ENCODE assay signal across 10 cellular contexts in the genomic region with DNA sequence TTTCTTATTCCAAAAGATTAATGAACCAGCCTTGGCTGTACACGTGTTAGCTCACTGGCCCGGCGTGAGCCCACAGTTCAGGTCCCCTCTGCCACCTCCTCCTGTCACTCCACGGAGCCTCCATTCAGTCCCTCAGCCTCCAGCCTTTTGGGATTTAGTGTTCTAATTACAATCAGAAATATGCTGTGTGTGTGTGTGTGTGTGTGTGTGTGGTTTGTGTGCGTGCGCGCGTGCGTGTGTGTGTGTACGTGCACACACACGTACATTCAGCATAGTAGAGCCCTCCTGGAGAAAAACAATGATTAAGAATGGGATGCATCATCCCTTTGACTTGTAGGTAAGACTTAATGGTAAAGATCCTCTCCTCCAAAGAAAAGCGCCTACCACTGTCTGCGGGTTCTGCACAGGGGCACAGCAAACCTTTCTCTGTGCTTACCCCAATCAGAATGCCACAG. TPM values are rescaled to one million over a fixed set of nuclear protein-coding genes. Genes with fewer than 3 reads are reported as not detected.
DNase-seq lines count a peak whose midpoint lies in the region; ATAC-seq, FAIRE-seq and TF ChIP-seq lines count a peak whose summit lies in the region.
"Had no signal": no experiment of that assay in that cellular context is flagged by ENCODE, and none has a peak within 500 bp of the region (broad histone marks: within the 10 kb centered on the region; RNA-seq: fewer than 3 reads in every experiment).

No MANE protein-coding gene starts in this region.

- H3K14ac ChIP-seq in IMR-90 (replicated peaks; ENCODE audit: low read depth, low read length) = 0 out of 2 replicates have a peak overlapping the region, but pooled peaks have one; percentile 64

- H2AK5ac ChIP-seq in IMR-90 (ENCODE audit: low read depth, low read length) = peak overlapping the region; percentile 78

- no TSS peak for BruUV-seq in IMR-90 (replicated peaks; lab: Mats Ljungman, UMichigan)

- no peaks in the 10 kb centered on the region for H4K20me1 ChIP-seq in IMR-90 (ENCODE audit: insufficient read depth, low read length)

- peaks cover 0 to 3% (median 0%) of the 10 kb centered on the region in 7 donors for H3K9me3 Mint-ChIP-seq in naive B cell

- peak overlapping the region; percentile 5; the same call in 1 of the 2 replicates for H3K4ac ChIP-seq in IMR-90 (ENCODE audit: low read depth, low read length)

- peak overlapping the region; percentile 53; the same call in 2 of the 3 replicates for H2BK15ac ChIP-seq in IMR-90 (ENCODE audit: low read depth, low read length)

- H3K9me3 ChIP-seq in A549 = 0 out of 3 replicates have a peak, but pooled peaks cover 5% of the 10 kb centered on the region
- 0 out of 2 replicates have a peak, but pooled peaks cover 2% of the 10 kb centered on the region for H3K9me3 ChIP-seq in IMR-90 (ENCODE audit: control insufficient read depth, insufficient read depth, low read length)

- TF ChIP-seq CTCF in A549 (IDR thresholded peaks at IDR 0.05) = no peak; the same call in 2 of the 3 replicates
- TF ChIP-seq CTCF in IMR-90 (conservative IDR thresholded peaks at IDR 0.05; ENCODE audit: low read depth, low read length) = no peak
- TF ChIP-seq CTCF in coronary artery (IDR thresholded peaks at IDR 0.05) = no peak

- H3K18ac ChIP-seq in IMR-90 (ENCODE audit: low read depth, low read length) = peak overlapping the region; percentile 13; the same call in 1 of the 2 replicates

- intact Hi-C loops in IMR-90 (cut with micrococcal nuclease) = no loop called here

- in situ Hi-C loops in IMR-90 (cut with MboI; ENCODE audit: low sequenced_read_pairs) = no loop called here

- 0 out of 4 replicates have a peak, but pooled peaks cover 0 to 3% of the 10 kb centered on the region in 2 experiments for H3K79me1 ChIP-seq in IMR-90 (ENCODE audit: low read depth in 1 of 2, low read length in 2 of 2)

- H2AFZ ChIP-seq in IMR-90 (replicated peaks; ENCODE audit: low read length, poor library complexity) = peak overlapping the region; percentile 92

- H3K4me2 ChIP-seq in A549 (peak overlapping the region; percentile 97), IMR-90 (ENCODE audit: low read depth, low read length) (peak overlapping the region; percentile 98)

- no peak overlapping the region; the same call in 1 of the 2 replicates for H4K5ac ChIP-seq in IMR-90 (ENCODE audit: low read depth, low read length)

- H3K36me3 Mint-ChIP-seq in naive B cell = peaks cover 0 to 8% of the 10 kb centered on the region in 2 donors

- peak overlapping the region; percentile 91 to 92 for H3K27ac ChIP-seq in A549
- no peak overlapping the region for H3K27ac ChIP-seq in IMR-90 (ENCODE audit: insufficient read depth, low read length)
- no peak overlapping the region for H3K27ac ChIP-seq in coronary artery

- H3K27ac Mint-ChIP-seq in naive B cell = no peak overlapping the region

- peaks cover 4 to 15% (median 5%) of the 10 kb centered on the region in 3 donors for H3K4me1 Mint-ChIP-seq in naive B cell

- POLR2A ChIA-PET in A549 (lab: Yijun Ruan, JAX) (interaction anchor here (1.0 to 2.6 kb wide), 3 partner anchors 9 to 123 kb away, joined by 3 to 28 read pairs (median 3); a partner anchor contains a TSS), IMR-90 (lab: Charles Lee; ENCODE audit: unreplicated experiment) (no interaction called here)

- H4K8ac ChIP-seq in IMR-90 (ENCODE audit: low read depth in 2 of 2, low read length in 2 of 2) = peak overlapping the region; percentile 10 to 61; a peak in 2 of 4 replicates

- peak overlapping the region; percentile 73 for H3K23ac ChIP-seq in IMR-90 (ENCODE audit: low read depth, low read length)

- CTCF ChIA-PET in A549 (lab: Yijun Ruan, JAX) (interaction anchor here (0.9 to 4.9 kb wide), 8 partner anchors 7 to 93 kb away, joined by 3 to 28 read pairs (median 6); no protein-coding TSS in a partner anchor), IMR-90 (lab: Yijun Ruan, JAX) (no interaction called here)

- H3K27me3 Mint-ChIP-seq in naive B cell = peaks cover 40 to 81% (median 80%) of the 10 kb centered on the region in 3 donors

- H2BK20ac ChIP-seq in IMR-90 (ENCODE audit: low read depth, low read length) = peak overlapping the region; percentile 57; the same call in 1 of the 2 replicates

- peak; percentile 59 for FAIRE-seq in A549 (lab: Jason Lieb, UNC)

- peak overlapping the region; percentile 71; the same call in 1 of the 2 replicates for H3K9ac ChIP-seq in IMR-90 (ENCODE audit: low read depth, low read length)

- no peak overlapping the region for H2BK5ac ChIP-seq in IMR-90 (ENCODE audit: low read depth, low read length, poor library complexity, severe bottlenecking)

- H3K4me1 ChIP-seq in A549 (peaks cover 63% of the 10 kb centered on the region), IMR-90 (ENCODE audit: control insufficient read depth, insufficient read depth, low read length) (peaks cover 14% of the 10 kb centered on the region)

- peak overlapping the region; percentile 83 for H2AK9ac ChIP-seq in IMR-90 (replicated peaks; ENCODE audit: low read depth, low read length, poor library complexity)

- H2BK120ac ChIP-seq in IMR-90 (ENCODE audit: low read depth, low read length) = peak overlapping the region; percentile 23

- H3K9me1 ChIP-seq in IMR-90 (ENCODE audit: insufficient read depth, low read length) = no peaks in the 10 kb centered on the region

- DNase-seq in A549 (ENCODE audit: low read depth in 1 of 2, low spot score in 1 of 2) (no peak), IMR-90 (no peak), coronary artery (ENCODE audit: low spot score) (no peak), naive B cell (no peak), NCI-H2196 treated with DMSO at 0.1 percent for 48 hours (lab: John Stamatoyannopoulos, UW; ENCODE audit: unreplicated experiment) (no peak), SKM-1 (lab: John Stamatoyannopoulos, UW; ENCODE audit: unreplicated experiment) (no peak)
- no peak for DNase-seq in stimulated activated CD4-positive, alpha-beta T cell treated with anti-CD3 and anti-CD28 coated beads, Interleukin-4, amount 100 ng/mL, for 24 hours
- DNase-seq: DMS153, NCI-H1436 treated with DMSO at 0.1 percent for 48 hours had no signal

- no peak overlapping the region for H3K56ac ChIP-seq in IMR-90 (ENCODE audit: extremely low read depth, insufficient read depth, low read length)

- peak; percentile 37 to 54 for ATAC-seq in A549
- no peak; the same call in 1 of the 2 replicates for ATAC-seq in IMR-90 (ENCODE audit: low read depth)
- no peak for ATAC-seq in naive B cell (ENCODE audit: low read depth in 2 of 2)
- ATAC-seq in HG03460 (IDR thresholded peaks at IDR 0.05; ENCODE audit: unreplicated experiment) = no peak

- dilution Hi-C loops in IMR-90 (cut with HindIII; ENCODE audit: low sequenced_read_pairs, unreplicated experiment) = no loop called here

- TF ChIP-seq RAD21 in A549 (conservative IDR thresholded peaks at IDR 0.05 in 1 of 2, IDR thresholded peaks at IDR 0.05 in 1 of 2) = peak in 1 of 2 experiments; percentile 18; a peak in 1 of 5 replicates
- TF ChIP-seq RAD21 in IMR-90 (IDR thresholded peaks at IDR 0.05; ENCODE audit: low read length) = no peak

- peak overlapping the region in 6 of 8 donors; percentile 6 to 75 (median 52) for H3K4me3 Mint-ChIP-seq in naive B cell

- 2% methylated on average over 13 of the region's 13 CpGs for WGBS in A549 (ENCODE audit: missing lambda C conversion rate)
- no CpG with 5 or more reads among the region's 13 CpGs for WGBS in IMR-90 (ENCODE audit: extremely low coverage in 2 of 2, insufficient read length in 1 of 2), 2 experiments

- TF ChIP-seq EP300 in A549 (IDR thresholded peaks at IDR 0.05) = no peak

- no peak; the same call in 1 of the 2 replicates for TF ChIP-seq POLR2A in A549 (IDR thresholded peaks at IDR 0.05; ENCODE audit: low read length)
- TF ChIP-seq POLR2A in IMR-90 (IDR thresholded peaks at IDR 0.05; ENCODE audit: low read depth, low read length) = no peak

- peak overlapping the region; percentile 92 for H3K4me3 ChIP-seq in A549
- peak overlapping the region; percentile 54 for H3K4me3 ChIP-seq in IMR-90 (ENCODE audit: insufficient read depth, low read depth, low read length)
- peak overlapping the region; percentile 69 for H3K4me3 ChIP-seq in coronary artery

- H3K27me3 ChIP-seq in IMR-90 (ENCODE audit: control insufficient read depth, insufficient read depth, low read length) = no peaks in the 10 kb centered on the region

- H3K36me3 ChIP-seq in IMR-90 (ENCODE audit: control insufficient read depth, insufficient read depth, low read length) = no peaks in the 10 kb centered on the region

- no peak overlapping the region for H4K91ac ChIP-seq in IMR-90 (ENCODE audit: insufficient read depth, low read depth, low read length)

TF ChIP-seq in A549, 52 proteins besides CTCF, POLR2A, EP300 and RAD21:
- TF ChIP-seq ZFP36 (IDR thresholded peaks at IDR 0.05; ENCODE audit: borderline replicate concordance, partially characterized antibody) (no peak), GATA3 (IDR thresholded peaks at IDR 0.05; ENCODE audit: borderline replicate concordance) (0 out of 2 replicates have a peak, but pooled peaks have one; percentile 19), HEYL (CRISPR knock-in tag; IDR thresholded peaks at IDR 0.05) (no peak), FOXS1 (CRISPR knock-in tag; IDR thresholded peaks at IDR 0.05) (no peak)
TF ChIP-seq in A549: peak in this region for 1.

TF ChIP-seq in IMR-90, 13 proteins besides CTCF, POLR2A, EP300 and RAD21 (continues in another document):
- no peak for TF ChIP-seq SMC3 (IDR thresholded peaks at IDR 0.05; ENCODE audit: low read depth, low read length)
- no peak for TF ChIP-seq RFX5 (IDR thresholded peaks at IDR 0.05; ENCODE audit: low read depth, low read length)
- TF ChIP-seq BHLHE40 (IDR thresholded peaks at IDR 0.05; ENCODE audit: low read depth, low read length) = no peak
- no peak for TF ChIP-seq MAFK (IDR thresholded peaks at IDR 0.05; ENCODE audit: low read depth, low read length)

RNA-seq across cellular contexts. Expression of a gene that starts 0.8 kb away (rescaled TPM):
- polyA plus RNA-seq in A549 (2011; rRNA removed) (323 and 389 TPM in 2 replicates), A549 (2017; fragmentation: RNase III; extraction: RNeasy Plus Mini Kit Qiagen cat#74134 plus additional on column Dnase treatment) (122 to 129 TPM (median 126 TPM) in 3 replicates), IMR-90 (2012; rRNA removed) (52.6 and 55.2 TPM in 2 replicates), naive B cell (ENCODE audit: low read depth in 6 of 6) (not detected)
- 126 and 167 TPM in 2 replicates for polyA plus RNA-seq in A549 (2012; cell fraction: cytosol; rRNA removed)
- polyA plus RNA-seq in A549 (2012; cell fraction: nucleus; rRNA removed) = 155 and 181 TPM in 2 replicates
- 186 and 245 TPM in 2 replicates for polyA minus RNA-seq in A549 (2011; rRNA and poly(A)+ RNA removed)
- 33.7 and 36.4 TPM in 2 replicates for total RNA-seq in IMR-90 (2012; rRNA removed)
- polyA plus RNA-seq in IMR-90 (2012; cell fraction: cytosol; rRNA removed) = 26.4 and 51.5 TPM in 2 replicates
- polyA plus RNA-seq in IMR-90 (2012; cell fraction: nucleus; rRNA removed; ENCODE audit: low replicate concordance) = 19.3 and 34.7 TPM in 2 replicates

Comparison
In these comparisons a context has a peak if more than half of its experiments do, and no peak if none do; other contexts are left out.
1. ATAC-seq: peak in A549 (2 of 2); none in IMR-90 (single experiment), naive B cell (0 of 2) and HG03460 (single experiment).
2. H3K27ac ChIP-seq: peak in A549 (2 of 2); none in IMR-90 (single experiment) and coronary artery (0 of 2).
3. RNA of a gene that starts 0.8 kb away (polyA plus RNA-seq): 122 to 389 TPM in A549 and 19.3 to 55.2 TPM in IMR-90; not detected in naive B cell; every median in the first group is over 10 times any median in the second.
4. Peak in every context shown above with its lines, with median percentiles within 50 percentile points of each other: H3K4me3 ChIP-seq.